9 cellular contexts compared by ENCODE assay signal in genomic region chr17:19387921-19388521, GRCh38. TPM values are rescaled to one million over a fixed set of nuclear protein-coding genes. Genes with fewer than 3 reads are reported as not detected.
DNase-seq lines count a peak whose midpoint lies in the region; ATAC-seq, FAIRE-seq and TF ChIP-seq lines count a peak whose summit lies in the region.
"Had no signal": no experiment of that assay in that cellular context is flagged by ENCODE, and none has a peak within 500 bp of the region (broad histone marks: within the 10 kb centered on the region; RNA-seq: fewer than 3 reads in every experiment).

No MANE protein-coding gene starts in this region.

- TF ChIP-seq POLR2A in A549 (IDR thresholded peaks at IDR 0.05; ENCODE audit: low read length), result no peak

- H3K9ac ChIP-seq in duodenal mucosa (ENCODE audit: low read depth in 1 of 2, low read length in 2 of 2), result no peak overlapping the region
- no peak overlapping the region for H3K9ac ChIP-seq in mucosa of rectum (ENCODE audit: low read depth in 1 of 2, low read length in 2 of 2)

- no peaks in the 10 kb centered on the region for H3K27me3 ChIP-seq in duodenal mucosa (ENCODE audit: control insufficient read depth in 1 of 2, insufficient read depth in 2 of 2, low read length in 2 of 2)
- H3K27me3 ChIP-seq in mucosa of rectum (ENCODE audit: control insufficient read depth in 2 of 2, insufficient read depth in 2 of 2, low read length in 2 of 2), result no peaks in the 10 kb centered on the region

- 93% methylated on average over 2 of the region's 2 CpGs for WGBS in A549 (ENCODE audit: missing lambda C conversion rate)

- H3K27ac ChIP-seq in A549 (peak overlapping the region; percentile 56 to 80), duodenal mucosa (ENCODE audit: low read depth, low read length) (peak overlapping the region; percentile 35), mucosa of rectum (ENCODE audit: low read depth in 2 of 2, low read length in 2 of 2) (peak overlapping the region; percentile 85)

- H3K36me3 ChIP-seq in duodenal mucosa (ENCODE audit: control insufficient read depth in 1 of 2, insufficient read depth in 2 of 2, low read length in 2 of 2) (peaks cover 10 to 23% of the 10 kb centered on the region in 2 donors), mucosa of rectum (ENCODE audit: control insufficient read depth in 2 of 2, insufficient read depth in 2 of 2, low read length in 2 of 2) (peaks cover 10 to 14% of the 10 kb centered on the region in 2 donors)

- TF ChIP-seq EP300 in A549 (IDR thresholded peaks at IDR 0.05), result no peak

- H3K4me2 ChIP-seq in A549, result peak overlapping the region; percentile 33

- POLR2A ChIA-PET in A549 (lab: Yijun Ruan, JAX), result interaction anchor here (5.3 kb wide), 1 partner anchor 10 kb away, joined by 45 read pairs; the partner anchor contains the start of gene MAPK7
- POLR2A ChIA-PET in activated CD4-positive, alpha-beta memory T cell treated with anti-CD3 and anti-CD28 coated beads, Interleukin-2, amount 10 ng/mL, durations not matched to agents 7 days and 5 days (lab: Charles Lee), result no interaction called here

- H3K4me3 ChIP-seq in A549 (no peak overlapping the region), duodenal mucosa (ENCODE audit: low read depth in 1 of 2, low read length in 2 of 2) (no peak overlapping the region), mucosa of rectum (ENCODE audit: low read length in 2 of 2) (no peak overlapping the region)

- H3K9me3 ChIP-seq in A549, result no peaks in the 10 kb centered on the region
- no peaks in the 10 kb centered on the region for H3K9me3 ChIP-seq in duodenal mucosa (ENCODE audit: control insufficient read depth in 1 of 2, low read length in 2 of 2)
- H3K9me3 ChIP-seq in mucosa of rectum (ENCODE audit: control insufficient read depth in 2 of 2, low read length in 2 of 2), result no peaks in the 10 kb centered on the region

- H3K27me3 Mint-ChIP-seq in activated CD4-positive, alpha-beta memory T cell treated with anti-CD3 and anti-CD28 coated beads, Interleukin-2, amount 10 ng/mL, durations not matched to agents 7 days and 5 days, result peaks cover 13% of the 10 kb centered on the region

- DNase-seq in A549 (ENCODE audit: low read depth in 1 of 2, low spot score in 1 of 2) (no peak), NCI-H1092 treated with DMSO at 0.1 percent for 48 hours (lab: John Stamatoyannopoulos, UW) (peak; percentile 63), T-helper 9 cell (no peak), foreskin melanocyte (no peak)
- no peak for DNase-seq in activated CD4-positive, alpha-beta memory T cell treated with anti-CD3 and anti-CD28 coated beads, Interleukin-2, amount 10 ng/mL, durations not matched to agents 7 days and 5 days
- DNase-seq: Calu3 had no signal

- H3K4me3 Mint-ChIP-seq in activated CD4-positive, alpha-beta memory T cell treated with anti-CD3 and anti-CD28 coated beads, Interleukin-2, amount 10 ng/mL, durations not matched to agents 7 days and 5 days, result no peak overlapping the region

- H3K9me3 Mint-ChIP-seq in activated CD4-positive, alpha-beta memory T cell treated with anti-CD3 and anti-CD28 coated beads, Interleukin-2, amount 10 ng/mL, durations not matched to agents 7 days and 5 days, result no peaks in the 10 kb centered on the region

- H3K4me1 ChIP-seq in A549, result peaks cover 33% of the 10 kb centered on the region
- peaks cover 38 to 42% of the 10 kb centered on the region in 2 donors for H3K4me1 ChIP-seq in duodenal mucosa (ENCODE audit: control insufficient read depth in 1 of 2, insufficient read depth in 2 of 2, low read length in 2 of 2)
- peaks cover 31 to 36% of the 10 kb centered on the region in 2 donors for H3K4me1 ChIP-seq in mucosa of rectum (ENCODE audit: control insufficient read depth in 2 of 2, insufficient read depth in 2 of 2, low read length in 2 of 2)

- H3K27ac Mint-ChIP-seq in activated CD4-positive, alpha-beta memory T cell treated with anti-CD3 and anti-CD28 coated beads, Interleukin-2, amount 10 ng/mL, durations not matched to agents 7 days and 5 days, result no peak overlapping the region

- TF ChIP-seq RAD21 in A549 (conservative IDR thresholded peaks at IDR 0.05 in 1 of 2, IDR thresholded peaks at IDR 0.05 in 1 of 2), result no peak

- peaks cover 14% of the 10 kb centered on the region for H3K36me3 Mint-ChIP-seq in activated CD4-positive, alpha-beta memory T cell treated with anti-CD3 and anti-CD28 coated beads, Interleukin-2, amount 10 ng/mL, durations not matched to agents 7 days and 5 days (ENCODE audit: low read depth)

- ATAC-seq in A549, result no peak
- ATAC-seq in HG03457 (IDR thresholded peaks at IDR 0.05; ENCODE audit: unreplicated experiment), result no peak

- no peak for TF ChIP-seq CTCF in A549 (IDR thresholded peaks at IDR 0.05)

- no peak for FAIRE-seq in A549 (lab: Jason Lieb, UNC)

- H3K4me1 Mint-ChIP-seq in activated CD4-positive, alpha-beta memory T cell treated with anti-CD3 and anti-CD28 coated beads, Interleukin-2, amount 10 ng/mL, durations not matched to agents 7 days and 5 days, result peaks cover 1% of the 10 kb centered on the region

- CTCF ChIA-PET in A549 (lab: Yijun Ruan, JAX), result interaction anchor here (0.8 to 6.0 kb wide), 4 partner anchors 8 to 59 kb away, joined by 3 to 44 read pairs (median 21); partner anchors contain the start of genes B9D1 and MAPK7
- CTCF ChIA-PET in activated CD4-positive, alpha-beta memory T cell treated with anti-CD3 and anti-CD28 coated beads, Interleukin-2, amount 10 ng/mL, durations not matched to agents 7 days and 5 days (lab: Charles Lee), result interaction anchor here (1.6 kb wide), 1 partner anchor 10 kb away, joined by 5 read pairs; the partner anchor contains the start of gene MAPK7

TF ChIP-seq in A549, 52 proteins besides CTCF, POLR2A, EP300 and RAD21 (continues in another document):
- TF ChIP-seq, protein P1, sequence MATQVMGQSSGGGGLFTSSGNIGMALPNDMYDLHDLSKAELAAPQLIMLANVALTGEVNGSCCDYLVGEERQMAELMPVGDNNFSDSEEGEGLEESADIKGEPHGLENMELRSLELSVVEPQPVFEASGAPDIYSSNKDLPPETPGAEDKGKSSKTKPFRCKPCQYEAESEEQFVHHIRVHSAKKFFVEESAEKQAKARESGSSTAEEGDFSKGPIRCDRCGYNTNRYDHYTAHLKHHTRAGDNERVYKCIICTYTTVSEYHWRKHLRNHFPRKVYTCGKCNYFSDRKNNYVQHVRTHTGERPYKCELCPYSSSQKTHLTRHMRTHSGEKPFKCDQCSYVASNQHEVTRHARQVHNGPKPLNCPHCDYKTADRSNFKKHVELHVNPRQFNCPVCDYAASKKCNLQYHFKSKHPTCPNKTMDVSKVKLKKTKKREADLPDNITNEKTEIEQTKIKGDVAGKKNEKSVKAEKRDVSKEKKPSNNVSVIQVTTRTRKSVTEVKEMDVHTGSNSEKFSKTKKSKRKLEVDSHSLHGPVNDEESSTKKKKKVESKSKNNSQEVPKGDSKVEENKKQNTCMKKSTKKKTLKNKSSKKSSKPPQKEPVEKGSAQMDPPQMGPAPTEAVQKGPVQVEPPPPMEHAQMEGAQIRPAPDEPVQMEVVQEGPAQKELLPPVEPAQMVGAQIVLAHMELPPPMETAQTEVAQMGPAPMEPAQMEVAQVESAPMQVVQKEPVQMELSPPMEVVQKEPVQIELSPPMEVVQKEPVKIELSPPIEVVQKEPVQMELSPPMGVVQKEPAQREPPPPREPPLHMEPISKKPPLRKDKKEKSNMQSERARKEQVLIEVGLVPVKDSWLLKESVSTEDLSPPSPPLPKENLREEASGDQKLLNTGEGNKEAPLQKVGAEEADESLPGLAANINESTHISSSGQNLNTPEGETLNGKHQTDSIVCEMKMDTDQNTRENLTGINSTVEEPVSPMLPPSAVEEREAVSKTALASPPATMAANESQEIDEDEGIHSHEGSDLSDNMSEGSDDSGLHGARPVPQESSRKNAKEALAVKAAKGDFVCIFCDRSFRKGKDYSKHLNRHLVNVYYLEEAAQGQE (IDR thresholded peaks at IDR 0.05), result no peak
- no peak for TF ChIP-seq HDAC2 (IDR thresholded peaks at IDR 0.05)

RNA-seq across cellular contexts. Expression of gene MFAP4, which starts 1.0 kb away (rescaled TPM):
- not detected in 2 replicates for polyA plus RNA-seq in A549 (2011; rRNA removed)
- polyA plus RNA-seq in A549 (2012; cell fraction: cytosol; rRNA removed), result 0.08 TPM in 1 of 2 replicates, not detected in the other
- polyA plus RNA-seq in A549 (2012; cell fraction: nucleus; rRNA removed), result 0.04 and 0.09 TPM in 2 replicates
- polyA plus RNA-seq in A549 (2017; fragmentation: RNase III; extraction: RNeasy Plus Mini Kit Qiagen cat#74134 plus additional on column Dnase treatment), result 0.04 to 0.13 TPM (median 0.13 TPM) in 3 replicates
- polyA minus RNA-seq in A549 (2011; rRNA and poly(A)+ RNA removed), result not detected in 2 replicates
- total RNA-seq in activated CD4-positive, alpha-beta memory T cell treated with anti-CD3 and anti-CD28 coated beads, Interleukin-2, amount 10 ng/mL, durations not matched to agents 7 days and 5 days, result not detected
- total RNA-seq: Calu3 had no signal

RNA-seq across cellular contexts. Expression of gene MAPK7, which starts 9.7 kb away (rescaled TPM):
- polyA plus RNA-seq in A549 (2011; rRNA removed) (7.2 and 10.4 TPM in 2 replicates), A549 (2017; fragmentation: RNase III; extraction: RNeasy Plus Mini Kit Qiagen cat#74134 plus additional on column Dnase treatment) (20.1 to 25.8 TPM (median 23.3 TPM) in 3 replicates)
- 23.8 and 28.0 TPM in 2 replicates for polyA plus RNA-seq in A549 (2012; cell fraction: cytosol; rRNA removed)
- polyA plus RNA-seq in A549 (2012; cell fraction: nucleus; rRNA removed), result 37.5 and 53.0 TPM in 2 replicates
- 32.7 and 43.8 TPM in 2 replicates for polyA minus RNA-seq in A549 (2011; rRNA and poly(A)+ RNA removed)
- total RNA-seq in activated CD4-positive, alpha-beta memory T cell treated with anti-CD3 and anti-CD28 coated beads, Interleukin-2, amount 10 ng/mL, durations not matched to agents 7 days and 5 days, result 10 to 100 TPM; 40.6 to 41.4 TPM

RNA-seq across cellular contexts. Expression of gene RNF112, which starts 23.0 kb away (rescaled TPM):
- 0.27 and 0.65 TPM in 2 replicates for polyA plus RNA-seq in A549 (2011; rRNA removed)
- 0.15 and 0.21 TPM in 2 replicates for polyA plus RNA-seq in A549 (2012; cell fraction: cytosol; rRNA removed)
- 2.4 and 5.1 TPM in 2 replicates for polyA plus RNA-seq in A549 (2012; cell fraction: nucleus; rRNA removed)
- 0.66 to 2.7 TPM (median 1.4 TPM) in 3 replicates for polyA plus RNA-seq in A549 (2017; fragmentation: RNase III; extraction: RNeasy Plus Mini Kit Qiagen cat#74134 plus additional on column Dnase treatment)
- polyA minus RNA-seq in A549 (2011; rRNA and poly(A)+ RNA removed), result 0.17 TPM in 1 of 2 replicates, not detected in the other
- total RNA-seq in activated CD4-positive, alpha-beta memory T cell treated with anti-CD3 and anti-CD28 coated beads, Interleukin-2, amount 10 ng/mL, durations not matched to agents 7 days and 5 days, result under 1 TPM; 0.58 to 0.60 TPM

RNA-seq across cellular contexts. Expression of gene B9D1, which starts 25.5 kb away (rescaled TPM):
- 60.6 and 65.6 TPM in 2 replicates for polyA plus RNA-seq in A549 (2011; rRNA removed)
- polyA plus RNA-seq in A549 (2012; cell fraction: cytosol; rRNA removed), result 101 and 112 TPM in 2 replicates
- 98.6 and 98.8 TPM in 2 replicates for polyA plus RNA-seq in A549 (2012; cell fraction: nucleus; rRNA removed)
- 47.6 to 59.4 TPM (median 48.2 TPM) in 3 replicates for polyA plus RNA-seq in A549 (2017; fragmentation: RNase III; extraction: RNeasy Plus Mini Kit Qiagen cat#74134 plus additional on column Dnase treatment)
- 80.8 and 98.0 TPM in 2 replicates for polyA minus RNA-seq in A549 (2011; rRNA and poly(A)+ RNA removed)
- total RNA-seq in activated CD4-positive, alpha-beta memory T cell treated with anti-CD3 and anti-CD28 coated beads, Interleukin-2, amount 10 ng/mL, durations not matched to agents 7 days and 5 days, result 1 to 10 TPM; 2.7 to 3.1 TPM

Comparison
In these comparisons a context has a peak if more than half of its experiments do, and no peak if none do; other contexts are left out.
1. H3K27ac ChIP-seq: peak in every context shown above with its lines; median percentile 85 in mucosa of rectum; 68 in A549; 35 in duodenal mucosa.